ENCODE assay signal across 8 cellular contexts in the genomic region with DNA sequence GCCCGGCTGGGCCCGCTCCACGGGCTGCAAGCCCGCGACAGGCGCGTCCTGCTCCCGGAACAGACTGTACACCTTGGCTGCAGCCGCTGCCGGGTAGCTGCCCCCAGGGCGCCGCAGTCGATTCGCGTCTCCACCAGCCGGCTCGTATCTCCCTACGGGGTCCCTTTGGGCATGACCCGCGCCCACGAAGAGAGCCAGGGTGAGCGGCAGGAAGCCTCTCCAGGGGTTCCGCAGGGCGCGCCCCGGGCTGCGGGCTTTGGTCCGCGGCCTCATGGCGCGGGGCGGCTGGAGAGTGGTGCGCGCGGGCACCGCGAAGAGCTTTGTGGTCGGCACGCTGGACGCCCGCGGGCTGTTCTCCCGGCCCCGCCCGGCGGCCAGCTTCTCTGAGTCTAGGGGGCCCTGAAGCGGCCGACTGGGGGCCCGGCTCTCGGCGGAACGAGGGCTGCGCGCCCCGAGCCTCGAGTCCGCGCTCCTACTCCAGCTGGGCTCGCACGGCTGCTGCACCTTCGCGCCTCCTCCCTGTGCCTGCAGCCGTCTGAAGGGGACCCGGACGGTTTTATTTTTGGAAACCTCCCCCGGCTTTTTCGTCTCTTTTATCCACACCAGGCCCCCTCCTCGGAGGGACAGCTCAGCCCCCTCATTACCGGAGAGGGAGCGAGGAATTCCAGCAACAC. TPM values are rescaled to one million over a fixed set of nuclear protein-coding genes. Genes with fewer than 3 reads are reported as not detected.
A peak's percentile ranks its signal among the peaks of the same experiment; 100 is the strongest.
DNase-seq lines count a peak whose midpoint lies in the region; ATAC-seq and TF ChIP-seq lines count a peak whose summit lies in the region.

A gene (minus strand): TSS at position 566 of the 674 bp plus-strand sequence. CDS start 293 bp downstream, at position 273.

- no peaks in the 10 kb centered on the region for H3K9me3 Mint-ChIP-seq in activated naive CD4-positive, alpha-beta T cell treated with anti-CD3 and anti-CD28 coated beads, Interleukin-2, amount 50 U/mL, for 24 hours

- no peak within 1 kb of the TSS for H3K27ac ChIP-seq in rectal smooth muscle tissue (ENCODE audit: low read depth, low read length)

- peaks cover 37% of the 10 kb centered on the region for H3K4me1 Mint-ChIP-seq in activated naive CD4-positive, alpha-beta T cell treated with anti-CD3 and anti-CD28 coated beads, Interleukin-2, amount 50 U/mL, for 24 hours

- H3K9ac ChIP-seq in rectal smooth muscle tissue (ENCODE audit: low read length): no peak within 1 kb of the TSS

- peak; percentile 9 for ATAC-seq in HG03045 (IDR thresholded peaks at IDR 0.05; ENCODE audit: unreplicated experiment)
- peak; percentile 14 to 43 for ATAC-seq in left cardiac atrium
- no peak for ATAC-seq in GM19328 (IDR thresholded peaks at IDR 0.05; ENCODE audit: unreplicated experiment)

- no peak for TF ChIP-seq CTCF in AG10803 (conservative IDR thresholded peaks at IDR 0.05; ENCODE audit: low read length)

- H3K36me3 Mint-ChIP-seq in activated naive CD4-positive, alpha-beta T cell treated with anti-CD3 and anti-CD28 coated beads, Interleukin-2, amount 50 U/mL, for 24 hours: no peaks in the 10 kb centered on the region

- H3K36me3 ChIP-seq in rectal smooth muscle tissue (ENCODE audit: control insufficient read depth, insufficient read depth, low read length): no peaks in the 10 kb centered on the region

- peaks cover 7% of the 10 kb centered on the region for H3K27me3 ChIP-seq in rectal smooth muscle tissue (ENCODE audit: control insufficient read depth, insufficient read depth, low read length)

- H3K27ac Mint-ChIP-seq in activated naive CD4-positive, alpha-beta T cell treated with anti-CD3 and anti-CD28 coated beads, Interleukin-2, amount 50 U/mL, for 24 hours: no peak within 1 kb of the TSS

- no peak for DNase-seq in AG10803 (ENCODE audit: low read depth)
- DNase-seq in left cardiac atrium: no peak
- no peak for DNase-seq in HK-2 (ENCODE audit: unreplicated experiment)
- DNase-seq in NOMO-1 treated with DMSO at 0.1 percent for 48 hours (lab: John Stamatoyannopoulos, UW; ENCODE audit: unreplicated experiment): no peak

- H3K4me3 ChIP-seq in AG10803 (ENCODE audit: low read length): peak within 1 kb of the TSS; percentile 76
- peak within 1 kb of the TSS; percentile 68 for H3K4me3 ChIP-seq in rectal smooth muscle tissue (ENCODE audit: low read length)

- H3K27me3 Mint-ChIP-seq in activated naive CD4-positive, alpha-beta T cell treated with anti-CD3 and anti-CD28 coated beads, Interleukin-2, amount 50 U/mL, for 24 hours: no peaks in the 10 kb centered on the region

- intact Hi-C loops in left cardiac atrium (cut with DNase I): loop anchor here (5.0 to 10.0 kb wide), 4 partner anchors 93 to 247 kb away; no protein-coding TSS in a partner anchor

- peak within 1 kb of the TSS; percentile 78 for H3K4me3 Mint-ChIP-seq in activated naive CD4-positive, alpha-beta T cell treated with anti-CD3 and anti-CD28 coated beads, Interleukin-2, amount 50 U/mL, for 24 hours

- H3K4me1 ChIP-seq in rectal smooth muscle tissue (ENCODE audit: control insufficient read depth, insufficient read depth, low read length): no peaks in the 10 kb centered on the region

RNA-seq across cellular contexts. Expression of the gene that starts here (rescaled TPM):
- total RNA-seq in left cardiac atrium: 10 to 100 TPM; 25.4 to 43.3 TPM
